In the genomic region with DNA sequence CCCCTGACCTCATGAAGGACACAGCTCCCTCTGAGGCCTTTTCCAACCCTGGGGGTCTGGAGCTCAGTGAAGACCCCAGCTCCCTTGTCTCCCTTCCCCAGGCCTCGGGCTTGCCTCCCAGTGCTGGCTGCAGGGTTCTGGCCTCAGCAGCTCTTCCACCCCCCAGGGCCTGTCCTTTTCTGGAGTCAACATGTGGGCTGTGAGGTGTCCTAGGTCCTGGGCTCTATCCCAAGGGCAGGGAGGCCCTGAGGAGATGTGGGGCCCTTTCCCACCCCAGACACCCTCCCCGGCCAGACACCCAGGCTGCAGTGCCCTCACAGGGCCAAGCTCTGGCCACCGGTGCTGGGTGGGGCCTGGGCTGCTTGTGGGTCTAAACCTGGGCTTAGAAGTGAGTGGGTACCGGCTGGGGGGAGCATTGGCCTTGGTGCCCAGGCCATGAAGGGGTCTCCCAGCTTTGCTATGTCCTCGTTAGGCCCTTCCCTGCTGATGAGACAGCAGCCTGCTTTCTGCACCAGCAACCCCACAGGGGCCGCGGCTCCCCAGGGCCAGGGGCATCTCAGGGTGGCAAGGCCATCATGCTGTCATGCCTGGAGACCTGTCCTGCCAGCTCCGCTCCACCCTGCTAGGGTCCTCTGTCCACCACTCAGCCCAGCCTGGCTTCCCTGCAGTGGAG, we compare ENCODE assay signal across 1 cellular context.
TF ChIP-seq lines count a peak whose summit lies in the region.

No MANE protein-coding gene starts in this region.

TF ChIP-seq in HCT116, 20 proteins besides CTCF, POLR2A, EP300 and RAD21 (continued from another document):
- TF ChIP-seq, protein P1, sequence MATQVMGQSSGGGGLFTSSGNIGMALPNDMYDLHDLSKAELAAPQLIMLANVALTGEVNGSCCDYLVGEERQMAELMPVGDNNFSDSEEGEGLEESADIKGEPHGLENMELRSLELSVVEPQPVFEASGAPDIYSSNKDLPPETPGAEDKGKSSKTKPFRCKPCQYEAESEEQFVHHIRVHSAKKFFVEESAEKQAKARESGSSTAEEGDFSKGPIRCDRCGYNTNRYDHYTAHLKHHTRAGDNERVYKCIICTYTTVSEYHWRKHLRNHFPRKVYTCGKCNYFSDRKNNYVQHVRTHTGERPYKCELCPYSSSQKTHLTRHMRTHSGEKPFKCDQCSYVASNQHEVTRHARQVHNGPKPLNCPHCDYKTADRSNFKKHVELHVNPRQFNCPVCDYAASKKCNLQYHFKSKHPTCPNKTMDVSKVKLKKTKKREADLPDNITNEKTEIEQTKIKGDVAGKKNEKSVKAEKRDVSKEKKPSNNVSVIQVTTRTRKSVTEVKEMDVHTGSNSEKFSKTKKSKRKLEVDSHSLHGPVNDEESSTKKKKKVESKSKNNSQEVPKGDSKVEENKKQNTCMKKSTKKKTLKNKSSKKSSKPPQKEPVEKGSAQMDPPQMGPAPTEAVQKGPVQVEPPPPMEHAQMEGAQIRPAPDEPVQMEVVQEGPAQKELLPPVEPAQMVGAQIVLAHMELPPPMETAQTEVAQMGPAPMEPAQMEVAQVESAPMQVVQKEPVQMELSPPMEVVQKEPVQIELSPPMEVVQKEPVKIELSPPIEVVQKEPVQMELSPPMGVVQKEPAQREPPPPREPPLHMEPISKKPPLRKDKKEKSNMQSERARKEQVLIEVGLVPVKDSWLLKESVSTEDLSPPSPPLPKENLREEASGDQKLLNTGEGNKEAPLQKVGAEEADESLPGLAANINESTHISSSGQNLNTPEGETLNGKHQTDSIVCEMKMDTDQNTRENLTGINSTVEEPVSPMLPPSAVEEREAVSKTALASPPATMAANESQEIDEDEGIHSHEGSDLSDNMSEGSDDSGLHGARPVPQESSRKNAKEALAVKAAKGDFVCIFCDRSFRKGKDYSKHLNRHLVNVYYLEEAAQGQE (IDR thresholded peaks at IDR 0.05; ENCODE audit: low read depth): no peak
- no peak for TF ChIP-seq ZFX (IDR thresholded peaks at IDR 0.05)
TF ChIP-seq in HCT116: peak in this region for 0.
